Comparison of ENCODE assay signal across 8 cellular contexts in genomic region chr12:94149781-94150482, GRCh38. TPM values are rescaled to one million over a fixed set of nuclear protein-coding genes. Genes with fewer than 3 reads are reported as not detected.
DNase-seq lines count a peak whose midpoint lies in the region; ATAC-seq and TF ChIP-seq lines count a peak whose summit lies in the region.

No MANE protein-coding gene starts in this region.

- H3K4me3 ChIP-seq in heart right ventricle (peak overlapping the region; percentile 40 to 78 (median 66)), prostate gland (peak overlapping the region; percentile 44 to 46)

- H3K27me3 ChIP-seq in heart right ventricle = peaks cover 0 to 27% (median 12%) of the 10 kb centered on the region in 7 donors
- peaks cover 9% of the 10 kb centered on the region for H3K27me3 ChIP-seq in prostate gland (replicated peaks; ENCODE audit: insufficient read depth)

- H3K4me1 ChIP-seq in heart right ventricle = peaks cover 5 to 52% (median 18%) of the 10 kb centered on the region in 9 donors
- H3K4me1 ChIP-seq in prostate gland (replicated peaks) = peaks cover 3% of the 10 kb centered on the region

- H3K9me3 ChIP-seq in heart right ventricle (no peaks in the 10 kb centered on the region), prostate gland (no peaks in the 10 kb centered on the region)

- 0 to 1% methylated on average over 58 of the region's 58 CpGs for WGBS in heart right ventricle, 2 donors
- 2% methylated on average over 45 of the region's 58 CpGs for WGBS in prostate gland

- peak; percentile 55 for ATAC-seq in Right ventricle myocardium inferior
- ATAC-seq in HG03139 (IDR thresholded peaks at IDR 0.05; ENCODE audit: unreplicated experiment) = peak; percentile 4
- ATAC-seq in heart right ventricle = peak; percentile 28 to 69 (median 50)

- DNase-seq in Right ventricle myocardium inferior (ENCODE audit: missing footprints) = peak; percentile 83
- no peak for DNase-seq in cardiac septum (ENCODE audit: low spot score)
- peak; percentile 47 to 63 for DNase-seq in activated T-cell treated with anti-CD3 and anti-CD28 coated beads, Interleukin-2, amount 50 U/mL, for 48 hours
- peak; percentile 20 to 38 for DNase-seq in heart right ventricle
- DNase-seq in prostate gland (ENCODE audit: low spot score) = no peak
- no peak for DNase-seq in effector CD4-positive, alpha-beta T cell
- no peak for DNase-seq in NCI-H226

- no peak for TF ChIP-seq POLR2A in prostate gland (IDR thresholded peaks at IDR 0.05)

- H3K27ac ChIP-seq in heart right ventricle = peak overlapping the region in 2 of 10 donors; percentile 12 to 87
- no peak overlapping the region for H3K27ac ChIP-seq in prostate gland

- intact Hi-C loops in Right ventricle myocardium inferior (cut with DNase I) = loop anchor here (5.0 kb wide), 1 partner anchor 287 kb away; no protein-coding TSS in a partner anchor
- intact Hi-C loops in cardiac septum (cut with DNase I) = loop anchor here (5.0 kb wide), 3 partner anchors 107 to 1187 kb away; no protein-coding TSS in a partner anchor
- intact Hi-C loops in heart right ventricle (cut with DNase I) = loop anchor here in 8 of 10 donors (5.0 to 10.0 kb wide), 9 partner anchors 115 to 615 kb away; no protein-coding TSS in a partner anchor
- intact Hi-C loops in prostate gland (cut with DNase I) = loop anchor here (5.0 kb wide), 2 partner anchors 277 to 382 kb away; no protein-coding TSS in a partner anchor

- TF ChIP-seq CTCF in heart right ventricle (IDR thresholded peaks at IDR 0.05) (no peak), prostate gland (IDR thresholded peaks at IDR 0.05) (no peak)

- H3K36me3 ChIP-seq in heart right ventricle (no peaks in the 10 kb centered on the region), prostate gland (no peaks in the 10 kb centered on the region)

RNA-seq across cellular contexts. Expression of gene PLXNC1, which starts 1.6 kb away (rescaled TPM):
- total RNA-seq in Right ventricle myocardium inferior = 3.0 TPM
- 4.4 TPM for total RNA-seq in cardiac septum
- 1 to 10 TPM; 1.0 to 8.5 (median 3.0) TPM for total RNA-seq in heart right ventricle
- 1 to 10 TPM in 1 of 2 donors, under 1 TPM in 1; 0.72 to 1.1 TPM for polyA plus RNA-seq in heart right ventricle
- 100 to 1,000 TPM in 1 of 2 donors, 1 to 10 TPM in 1; 2.7 to 118 TPM for total RNA-seq in prostate gland

Comparison
In these comparisons a context has a peak if more than half of its experiments do, and no peak if none do; other contexts are left out.
1. DNase-seq: peak in Right ventricle myocardium inferior (single experiment), activated T-cell treated with anti-CD3 and anti-CD28 coated beads, Interleukin-2, amount 50 U/mL, for 48 hours (2 of 2) and heart right ventricle (2 of 2); none in cardiac septum (single experiment), prostate gland (single experiment), effector CD4-positive, alpha-beta T cell (single experiment) and NCI-H226 (single experiment).
2. ATAC-seq: peak in every context shown above with its lines; median percentile 55 in Right ventricle myocardium inferior; 50 in heart right ventricle; 4 in HG03139.